ENCODE assay signal across 3 cellular contexts in the genomic region with DNA sequence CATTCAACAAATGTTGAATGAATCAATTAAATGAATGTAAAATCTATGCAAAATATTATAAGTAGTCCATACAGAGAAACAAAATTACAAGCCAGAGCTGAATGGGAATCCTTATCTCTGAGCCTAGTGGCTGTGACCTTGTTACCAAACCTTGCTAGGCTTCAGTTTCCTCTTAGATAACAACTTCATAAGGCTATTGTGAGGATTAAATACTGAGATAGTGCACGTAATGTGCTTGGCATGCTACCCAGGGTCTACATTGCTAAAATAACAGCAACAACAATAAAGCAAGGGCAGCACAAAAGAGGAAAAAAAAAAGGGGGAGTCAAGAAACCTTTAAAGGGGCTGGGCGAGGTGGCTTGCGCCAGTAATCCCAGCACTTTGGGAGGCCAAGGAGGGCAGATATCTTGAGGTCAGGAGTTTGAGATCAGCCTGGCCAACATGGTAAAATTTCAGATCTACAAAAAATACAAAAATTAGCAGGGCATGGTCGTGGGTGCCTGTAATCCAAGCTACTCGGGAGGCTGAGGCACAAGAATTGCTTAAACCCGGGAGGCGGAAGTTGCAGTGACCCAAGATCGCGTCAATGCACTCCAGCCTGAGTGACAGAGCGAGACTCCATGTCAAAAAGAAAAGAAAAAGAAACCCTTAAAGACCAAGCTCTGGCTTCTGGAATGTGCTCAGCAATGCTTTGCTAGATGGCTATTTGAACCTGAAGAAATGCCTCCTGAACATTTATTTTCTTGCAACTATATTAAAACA.
TF ChIP-seq lines count a peak whose summit lies in the region.

No MANE protein-coding gene starts in this region.

TF ChIP-seq in liver, 16 proteins besides CTCF, POLR2A, EP300 and RAD21:
- peak; percentile 68 for TF ChIP-seq NR2F2 (IDR thresholded peaks at IDR 0.05)
- TF ChIP-seq, protein P1, sequence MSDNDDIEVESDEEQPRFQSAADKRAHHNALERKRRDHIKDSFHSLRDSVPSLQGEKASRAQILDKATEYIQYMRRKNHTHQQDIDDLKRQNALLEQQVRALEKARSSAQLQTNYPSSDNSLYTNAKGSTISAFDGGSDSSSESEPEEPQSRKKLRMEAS (IDR thresholded peaks at IDR 0.05): no peak

TF ChIP-seq in HepG2, 621 proteins besides CTCF, POLR2A, EP300 and RAD21:
- no peak for TF ChIP-seq ZEB1 (IDR thresholded peaks at IDR 0.05; ENCODE audit: insufficient replicate concordance, low read depth)
- no peak for TF ChIP-seq MED8 (CRISPR knock-in tag; IDR thresholded peaks at IDR 0.05; ENCODE audit: insufficient replicate concordance)
- no peak for TF ChIP-seq KLF12 (CRISPR knock-in tag; IDR thresholded peaks at IDR 0.05; ENCODE audit: borderline replicate concordance)
- no peak for TF ChIP-seq YEATS2 (CRISPR knock-in tag; IDR thresholded peaks at IDR 0.05; ENCODE audit: borderline replicate concordance)
- TF ChIP-seq ZMYM4 (CRISPR knock-in tag; IDR thresholded peaks at IDR 0.05): no peak
- TF ChIP-seq ZNF282 (IDR thresholded peaks at IDR 0.05; ENCODE audit: partially characterized antibody): no peak
- no peak for TF ChIP-seq ZIK1 (CRISPR knock-in tag; IDR thresholded peaks at IDR 0.05; ENCODE audit: borderline replicate concordance, low read depth)
- TF ChIP-seq, protein P2, sequence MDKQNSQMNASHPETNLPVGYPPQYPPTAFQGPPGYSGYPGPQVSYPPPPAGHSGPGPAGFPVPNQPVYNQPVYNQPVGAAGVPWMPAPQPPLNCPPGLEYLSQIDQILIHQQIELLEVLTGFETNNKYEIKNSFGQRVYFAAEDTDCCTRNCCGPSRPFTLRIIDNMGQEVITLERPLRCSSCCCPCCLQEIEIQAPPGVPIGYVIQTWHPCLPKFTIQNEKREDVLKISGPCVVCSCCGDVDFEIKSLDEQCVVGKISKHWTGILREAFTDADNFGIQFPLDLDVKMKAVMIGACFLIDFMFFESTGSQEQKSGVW (CRISPR knock-in tag; IDR thresholded peaks at IDR 0.05; ENCODE audit: borderline replicate concordance): no peak
- TF ChIP-seq, protein P3, sequence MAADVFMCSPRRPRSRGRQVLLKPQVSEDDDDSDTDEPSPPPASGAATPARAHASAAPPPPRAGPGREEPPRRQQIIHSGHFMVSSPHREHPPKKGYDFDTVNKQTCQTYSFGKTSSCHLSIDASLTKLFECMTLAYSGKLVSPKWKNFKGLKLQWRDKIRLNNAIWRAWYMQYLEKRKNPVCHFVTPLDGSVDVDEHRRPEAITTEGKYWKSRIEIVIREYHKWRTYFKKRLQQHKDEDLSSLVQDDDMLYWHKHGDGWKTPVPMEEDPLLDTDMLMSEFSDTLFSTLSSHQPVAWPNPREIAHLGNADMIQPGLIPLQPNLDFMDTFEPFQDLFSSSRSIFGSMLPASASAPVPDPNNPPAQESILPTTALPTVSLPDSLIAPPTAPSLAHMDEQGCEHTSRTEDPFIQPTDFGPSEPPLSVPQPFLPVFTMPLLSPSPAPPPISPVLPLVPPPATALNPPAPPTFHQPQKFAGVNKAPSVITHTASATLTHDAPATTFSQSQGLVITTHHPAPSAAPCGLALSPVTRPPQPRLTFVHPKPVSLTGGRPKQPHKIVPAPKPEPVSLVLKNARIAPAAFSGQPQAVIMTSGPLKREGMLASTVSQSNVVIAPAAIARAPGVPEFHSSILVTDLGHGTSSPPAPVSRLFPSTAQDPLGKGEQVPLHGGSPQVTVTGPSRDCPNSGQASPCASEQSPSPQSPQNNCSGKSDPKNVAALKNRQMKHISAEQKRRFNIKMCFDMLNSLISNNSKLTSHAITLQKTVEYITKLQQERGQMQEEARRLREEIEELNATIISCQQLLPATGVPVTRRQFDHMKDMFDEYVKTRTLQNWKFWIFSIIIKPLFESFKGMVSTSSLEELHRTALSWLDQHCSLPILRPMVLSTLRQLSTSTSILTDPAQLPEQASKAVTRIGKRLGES (CRISPR knock-in tag; IDR thresholded peaks at IDR 0.05; ENCODE audit: borderline replicate concordance): no peak
- TF ChIP-seq ZNF761 (CRISPR knock-in tag; conservative IDR thresholded peaks at IDR 0.05): no peak

TF ChIP-seq in K562, 482 proteins besides CTCF, POLR2A, EP300 and RAD21:
- TF ChIP-seq CC2D1A (IDR thresholded peaks at IDR 0.05): no peak
- TF ChIP-seq, protein P4, sequence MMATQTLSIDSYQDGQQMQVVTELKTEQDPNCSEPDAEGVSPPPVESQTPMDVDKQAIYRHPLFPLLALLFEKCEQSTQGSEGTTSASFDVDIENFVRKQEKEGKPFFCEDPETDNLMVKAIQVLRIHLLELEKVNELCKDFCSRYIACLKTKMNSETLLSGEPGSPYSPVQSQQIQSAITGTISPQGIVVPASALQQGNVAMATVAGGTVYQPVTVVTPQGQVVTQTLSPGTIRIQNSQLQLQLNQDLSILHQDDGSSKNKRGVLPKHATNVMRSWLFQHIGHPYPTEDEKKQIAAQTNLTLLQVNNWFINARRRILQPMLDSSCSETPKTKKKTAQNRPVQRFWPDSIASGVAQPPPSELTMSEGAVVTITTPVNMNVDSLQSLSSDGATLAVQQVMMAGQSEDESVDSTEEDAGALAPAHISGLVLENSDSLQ (IDR thresholded peaks at IDR 0.05): peak; percentile 60
